ENCODE assay signal across 11 cellular contexts in genomic region chr12:57151741-57152407, GRCh38. TPM values are rescaled to one million over a fixed set of nuclear protein-coding genes. Genes with fewer than 3 reads are reported as not detected.
DNase-seq lines count a peak whose midpoint lies in the region; ATAC-seq and TF ChIP-seq lines count a peak whose summit lies in the region.
"Had no signal": no experiment of that assay in that cellular context is flagged by ENCODE, and none has a peak within 500 bp of the region (broad histone marks: within the 10 kb centered on the region; RNA-seq: fewer than 3 reads in every experiment).

No MANE protein-coding gene starts in this region.

- no TSS peak for BruUV-seq in OCI-LY7 (replicated peaks; lab: Mats Ljungman, UMichigan)

- no peaks in the 10 kb centered on the region for H4K20me1 ChIP-seq in OCI-LY7 (ENCODE audit: insufficient read depth, low read length)

- ATAC-seq in lower lobe of right lung (no peak), upper lobe of right lung (no peak), HG03196 (IDR thresholded peaks at IDR 0.05; ENCODE audit: unreplicated experiment) (no peak), HG02571 (IDR thresholded peaks at IDR 0.05; ENCODE audit: unreplicated experiment) (no peak)

- H3K4me1 ChIP-seq in colonic mucosa (peaks cover 25% of the 10 kb centered on the region), lower lobe of right lung (peaks cover 84% of the 10 kb centered on the region), upper lobe of right lung (peaks cover 70% of the 10 kb centered on the region), OCI-LY7 (ENCODE audit: insufficient read depth, low read length, poor library complexity, severe bottlenecking) (peaks cover 5% of the 10 kb centered on the region)

- H3K79me2 ChIP-seq in OCI-LY7 (ENCODE audit: insufficient read depth, low read depth, low read length), result no peaks in the 10 kb centered on the region

- H3K36me3 ChIP-seq in colonic mucosa (no peaks in the 10 kb centered on the region), lower lobe of right lung (peaks cover 46% of the 10 kb centered on the region), upper lobe of right lung (peaks cover 30% of the 10 kb centered on the region), OCI-LY7 (ENCODE audit: insufficient read depth, low read length) (no peaks in the 10 kb centered on the region)

- no peaks in the 10 kb centered on the region for H3K9me3 ChIP-seq in colonic mucosa
- no peaks in the 10 kb centered on the region for H3K9me3 ChIP-seq in lower lobe of right lung
- no peaks in the 10 kb centered on the region for H3K9me3 ChIP-seq in upper lobe of right lung
- no peaks in the 10 kb centered on the region for H3K9me3 ChIP-seq in OCI-LY7 (ENCODE audit: low read length)

- H3K27me3 ChIP-seq in colonic mucosa (no peaks in the 10 kb centered on the region), lower lobe of right lung (ENCODE audit: low read depth) (no peaks in the 10 kb centered on the region), upper lobe of right lung (no peaks in the 10 kb centered on the region)

- TF ChIP-seq CTCF in colonic mucosa (IDR thresholded peaks at IDR 0.05) (no peak), lower lobe of right lung (IDR thresholded peaks at IDR 0.05) (no peak), upper lobe of right lung (IDR thresholded peaks at IDR 0.05) (no peak), OCI-LY7 (conservative IDR thresholded peaks at IDR 0.05; ENCODE audit: low read length) (no peak)

- peak; percentile 79 for DNase-seq in NCI-H226
- DNase-seq in colonic mucosa, result no peak
- no peak for DNase-seq in lower lobe of right lung
- no peak for DNase-seq in upper lobe of right lung
- no peak for DNase-seq in OCI-LY7 (ENCODE audit: low spot score)
- no peak for DNase-seq in MV-4-11 (lab: John Stamatoyannopoulos, UW)
- DNase-seq: NCI-H774 had no signal

- H3K9me2 ChIP-seq in OCI-LY7 (ENCODE audit: insufficient read depth, low read length), result no peaks in the 10 kb centered on the region

- no peak overlapping the region for H2AFZ ChIP-seq in OCI-LY7 (ENCODE audit: low read length)

- POLR2A ChIA-PET in OCI-LY7 (lab: Charles Lee), result no interaction called here

- H3K4me2 ChIP-seq in OCI-LY7 (ENCODE audit: low read length), result no peak overlapping the region

- H3K4me3 ChIP-seq in colonic mucosa (no peak overlapping the region), lower lobe of right lung (no peak overlapping the region), upper lobe of right lung (no peak overlapping the region), OCI-LY7 (ENCODE audit: low read depth, low read length, poor library complexity, severe bottlenecking) (no peak overlapping the region)

- intact Hi-C loops in colonic mucosa (cut with DNase I), result no loop called here
- intact Hi-C loops in lower lobe of right lung (cut with DNase I), result no loop called here
- intact Hi-C loops in upper lobe of right lung (cut with DNase I), result no loop called here
- intact Hi-C loops in OCI-LY7 (cut with micrococcal nuclease; ENCODE audit: unreplicated experiment), result no loop called here

- H3K27ac ChIP-seq in colonic mucosa (peak overlapping the region; percentile 84), lower lobe of right lung (peak overlapping the region; percentile 73), upper lobe of right lung (peak overlapping the region; percentile 78), OCI-LY7 (ENCODE audit: low read depth, low read length, poor library complexity, severe bottlenecking) (no peak overlapping the region)

- CTCF ChIA-PET in OCI-LY7 (lab: Charles Lee; ENCODE audit: unreplicated experiment), result no interaction called here

- peak overlapping the region in 1 of 2 donors; percentile 1 for H3K9ac ChIP-seq in colonic mucosa (ENCODE audit: low read depth in 2 of 2, low read length in 2 of 2)

RNA-seq across cellular contexts. Expression of gene LRP1-AS, which starts 4.5 kb away (rescaled TPM):
- not detected for total RNA-seq in colonic mucosa
- total RNA-seq in lower lobe of right lung, result not detected
- not detected for total RNA-seq in upper lobe of right lung
- not detected in 2 replicates for total RNA-seq in OCI-LY7 (2014; rRNA removed; shearing (Covaris generic))
- not detected in 2 replicates for total RNA-seq in OCI-LY7 (2022)
- total RNA-seq: epithelial cell of proximal tubule, posterior vena cava had no signal

RNA-seq across cellular contexts. Expression of gene LRP1, which starts 23.6 kb away (rescaled TPM):
- total RNA-seq in colonic mucosa, result 100 to 1,000 TPM; 107 to 123 TPM
- 404 TPM for total RNA-seq in lower lobe of right lung
- 261 TPM for total RNA-seq in upper lobe of right lung
- total RNA-seq in OCI-LY7 (2014; rRNA removed; shearing (Covaris generic)), result 1.1 and 2.2 TPM in 2 replicates
- total RNA-seq in OCI-LY7 (2022), result 2.3 and 4.4 TPM in 2 replicates

RNA-seq across cellular contexts. Expression of gene STAT6, which starts 40.7 kb away (rescaled TPM):
- 100 to 1,000 TPM; 161 to 181 TPM for total RNA-seq in colonic mucosa
- total RNA-seq in lower lobe of right lung, result 269 TPM
- total RNA-seq in upper lobe of right lung, result 230 TPM
- 72.3 and 73.6 TPM in 2 replicates for total RNA-seq in OCI-LY7 (2014; rRNA removed; shearing (Covaris generic))
- 118 and 128 TPM in 2 replicates for total RNA-seq in OCI-LY7 (2022)

Comparison
In these comparisons a context has a peak if more than half of its experiments do, and no peak if none do; other contexts are left out.
1. RNA of gene LRP1, which starts 23.6 kb away (total RNA-seq): 404 TPM in lower lobe of right lung (single experiment), 261 TPM in upper lobe of right lung (single experiment) and 107 to 123 TPM in colonic mucosa; 1.1 to 4.4 TPM in OCI-LY7; every median in the first group is over 10 times any median in the second.